ENCODE assay signal across 35 cellular contexts in genomic region chr20:61634376-61634775, GRCh38.
A peak's percentile ranks its signal among the peaks of the same experiment; 100 is the strongest.
DNase-seq lines count a peak whose midpoint lies in the region; ATAC-seq and TF ChIP-seq lines count a peak whose summit lies in the region.
"Had no signal": no experiment of that assay in that cellular context is flagged by ENCODE, and none has a peak within 500 bp of the region (broad histone marks: within the 10 kb centered on the region; RNA-seq: fewer than 3 reads in every experiment).

No MANE protein-coding gene starts in this region.

- H2BK20ac ChIP-seq in IMR-90 (ENCODE audit: low read depth, low read length): no peak overlapping the region

- 93% methylated on average over 2 of the region's 14 CpGs; no CpG with 5 or more reads in 1 of the 2 experiments for WGBS in IMR-90 (ENCODE audit: extremely low coverage in 2 of 2, insufficient read length in 1 of 2), 2 experiments
- no CpG with 5 or more reads among the region's 14 CpGs for WGBS in neuronal stem cell (ENCODE audit: extremely low coverage in 2 of 2, insufficient read length in 2 of 2, insufficient replicate concordance in 1 of 2), 2 donors

- in situ Hi-C loops in IMR-90 (cut with MboI; ENCODE audit: low sequenced_read_pairs): no loop called here

- H4K91ac ChIP-seq in IMR-90 (ENCODE audit: insufficient read depth, low read depth, low read length) (no peak overlapping the region), neuronal stem cell (ENCODE audit: low read depth, low read length, poor library complexity) (no peak overlapping the region)

- H3K79me1 ChIP-seq in IMR-90 (ENCODE audit: low read depth in 1 of 2, low read length in 2 of 2) (no peaks in the 10 kb centered on the region), neuronal stem cell (ENCODE audit: low read depth, low read length) (peaks cover 2% of the 10 kb centered on the region)

- POLR2A ChIA-PET in IMR-90 (lab: Charles Lee; ENCODE audit: unreplicated experiment): no interaction called here

- no peaks in the 10 kb centered on the region for H3K36me3 Mint-ChIP-seq in natural killer cell treated with Interleukin-12 subunit alpha and Interleukin-12 subunit beta and Interleukin-15 and Interleukin-18, amount 100 ng/mL, for 72 hours
- no peaks in the 10 kb centered on the region for H3K36me3 Mint-ChIP-seq in natural killer cell
- no peaks in the 10 kb centered on the region for H3K36me3 Mint-ChIP-seq in activated T-helper 1 cell treated with anti-CD3 and anti-CD28 coated beads, Interleukin-12 subunit alpha, Interleukin-12 subunit beta, Interleukin-2, Interleukin-4 antibody, amounts not matched to agents 30 ng/mL and 10 ng/mL and 1 ng/mL, durations not matched to agents 14 hours and 24 hours and 36 hours (ENCODE audit: low read depth)
- H3K36me3 Mint-ChIP-seq: CD14-positive monocyte; CD4-positive, alpha-beta memory T cell; CD4-positive, CD25-positive, alpha-beta regulatory T cell; CD8-positive, alpha-beta memory T cell; CD8-positive, alpha-beta T cell had no signal

- no peak overlapping the region for H2BK15ac ChIP-seq in IMR-90 (ENCODE audit: low read depth, low read length)
- H2BK15ac ChIP-seq in neuronal stem cell (ENCODE audit: low read length): no peak overlapping the region

- H3K9me3 ChIP-seq in IMR-90 (ENCODE audit: control insufficient read depth, insufficient read depth, low read length): no peaks in the 10 kb centered on the region
- no peaks in the 10 kb centered on the region for H3K9me3 ChIP-seq in neuronal stem cell (replicated peaks in 1 of 2; ENCODE audit: control insufficient read depth in 2 of 2, insufficient read depth in 1 of 2, low read depth in 1 of 2, low read length in 2 of 2)
- H3K9me3 ChIP-seq: A549; BE2C; BLaER1; BLaER1 treated with 17β-estradiol and CSF1 and Interleukin-3, amounts not matched to agents 10 nM and 100 nM; Caco-2 had no signal

- H2AK9ac ChIP-seq in IMR-90 (replicated peaks; ENCODE audit: low read depth, low read length, poor library complexity): no peak overlapping the region

- CTCF ChIA-PET in IMR-90 (lab: Yijun Ruan, JAX): no interaction called here

- no peaks in the 10 kb centered on the region for H3K27me3 Mint-ChIP-seq in natural killer cell treated with Interleukin-12 subunit alpha and Interleukin-12 subunit beta and Interleukin-15 and Interleukin-18, amount 100 ng/mL, for 72 hours
- no peaks in the 10 kb centered on the region for H3K27me3 Mint-ChIP-seq in natural killer cell (ENCODE audit: low read depth in 2 of 2)
- H3K27me3 Mint-ChIP-seq in activated T-helper 1 cell treated with anti-CD3 and anti-CD28 coated beads, Interleukin-12 subunit alpha, Interleukin-12 subunit beta, Interleukin-2, Interleukin-4 antibody, amounts not matched to agents 30 ng/mL and 10 ng/mL and 1 ng/mL, durations not matched to agents 14 hours and 24 hours and 36 hours (ENCODE audit: insufficient read depth): no peaks in the 10 kb centered on the region
- H3K27me3 Mint-ChIP-seq: B cell; CD4-positive, alpha-beta memory T cell; CD4-positive, alpha-beta T cell; CD4-positive, CD25-positive, alpha-beta regulatory T cell had no signal

- H3K9ac ChIP-seq in IMR-90 (ENCODE audit: low read depth, low read length) (no peak overlapping the region), neuronal stem cell (ENCODE audit: low read depth, low read length, poor library complexity) (peak overlapping the region; percentile 9)
- H3K9ac ChIP-seq: BLaER1; BLaER1 treated with 17β-estradiol and CSF1 and Interleukin-3, amounts not matched to agents 10 nM and 100 nM had no signal

- TF ChIP-seq POLR2A in IMR-90 (IDR thresholded peaks at IDR 0.05; ENCODE audit: low read depth, low read length): no peak

- peak in 1 of 2 donors; percentile 12 for ATAC-seq in natural killer cell treated with Interleukin-12 subunit alpha and Interleukin-12 subunit beta and Interleukin-15 and Interleukin-18, amount 100 ng/mL, for 72 hours
- ATAC-seq in natural killer cell (no peak), IMR-90 (ENCODE audit: low read depth) (no peak), HG03175 (IDR thresholded peaks at IDR 0.05; ENCODE audit: unreplicated experiment) (no peak)
- ATAC-seq: A549; CD8-positive, alpha-beta T cell had no signal

- TF ChIP-seq CTCF in natural killer cell (IDR thresholded peaks at IDR 0.05) (no peak), IMR-90 (conservative IDR thresholded peaks at IDR 0.05; ENCODE audit: low read depth, low read length) (no peak), foreskin fibroblast (IDR thresholded peaks at IDR 0.05; ENCODE audit: low read depth, low read length) (no peak)

- H4K20me1 ChIP-seq in IMR-90 (ENCODE audit: insufficient read depth, low read length): no peaks in the 10 kb centered on the region
- H4K20me1 ChIP-seq: BLaER1 had no signal

- TF ChIP-seq RAD21 in IMR-90 (IDR thresholded peaks at IDR 0.05; ENCODE audit: low read length): no peak

- peak overlapping the region; percentile 11 for H2BK12ac ChIP-seq in neuronal stem cell (ENCODE audit: low read length)

- no peak overlapping the region for H3K56ac ChIP-seq in IMR-90 (ENCODE audit: extremely low read depth, insufficient read depth, low read length)

- H3K4me3 ChIP-seq in IMR-90 (ENCODE audit: insufficient read depth, low read depth, low read length) (no peak overlapping the region), neuronal stem cell (ENCODE audit: low read length in 2 of 2) (no peak overlapping the region), foreskin fibroblast (ENCODE audit: low read depth in 1 of 2, low read length in 2 of 2) (no peak overlapping the region)
- H3K4me3 ChIP-seq: A549; BLaER1; BLaER1 treated with 17β-estradiol and CSF1 and Interleukin-3, amounts not matched to agents 10 nM and 100 nM had no signal

- H4K8ac ChIP-seq in IMR-90 (ENCODE audit: low read depth in 2 of 2, low read length in 2 of 2) (no peak overlapping the region), neuronal stem cell (ENCODE audit: low read depth, low read length) (no peak overlapping the region)

- H3K27ac Mint-ChIP-seq in natural killer cell treated with Interleukin-12 subunit alpha and Interleukin-12 subunit beta and Interleukin-15 and Interleukin-18, amount 100 ng/mL, for 72 hours: no peak overlapping the region
- no peak overlapping the region for H3K27ac Mint-ChIP-seq in natural killer cell
- peak overlapping the region; percentile 41 for H3K27ac Mint-ChIP-seq in activated T-helper 1 cell treated with anti-CD3 and anti-CD28 coated beads, Interleukin-12 subunit alpha, Interleukin-12 subunit beta, Interleukin-2, Interleukin-4 antibody, amounts not matched to agents 30 ng/mL and 10 ng/mL and 1 ng/mL, durations not matched to agents 14 hours and 24 hours and 36 hours
- H3K27ac Mint-ChIP-seq: B cell; CD14-positive monocyte; CD4-positive, alpha-beta memory T cell; CD4-positive, alpha-beta T cell; CD4-positive, CD25-positive, alpha-beta regulatory T cell; CD8-positive, alpha-beta memory T cell; CD8-positive, alpha-beta T cell had no signal

- H3K23ac ChIP-seq in IMR-90 (ENCODE audit: low read depth, low read length): no peak overlapping the region
- no peak overlapping the region for H3K23ac ChIP-seq in neuronal stem cell (ENCODE audit: low read depth, low read length, poor library complexity)

- H2AFZ ChIP-seq in IMR-90 (replicated peaks; ENCODE audit: low read length, poor library complexity) (peak overlapping the region; percentile 43), neuronal stem cell (ENCODE audit: low read length) (no peak overlapping the region)

- H2BK5ac ChIP-seq in IMR-90 (ENCODE audit: low read depth, low read length, poor library complexity, severe bottlenecking) (no peak overlapping the region), neuronal stem cell (ENCODE audit: low read length) (no peak overlapping the region)

- DNase-seq in natural killer cell treated with Interleukin-12 subunit alpha and Interleukin-12 subunit beta and Interleukin-15 and Interleukin-18, amount 100 ng/mL, for 72 hours (ENCODE audit: low spot score): peak; percentile 49
- DNase-seq in natural killer cell (no peak), IMR-90 (no peak), neuronal stem cell (ENCODE audit: low spot score) (no peak), foreskin fibroblast (no peak), germinal center (ENCODE audit: low spot score) (no peak)
- DNase-seq in activated T-helper 1 cell treated with anti-CD3 and anti-CD28 coated beads, Interleukin-12 subunit alpha, Interleukin-12 subunit beta, Interleukin-2, Interleukin-4 antibody, amounts not matched to agents 30 ng/mL and 10 ng/mL and 1 ng/mL, durations not matched to agents 14 hours and 24 hours and 36 hours (ENCODE audit: low spot score): no peak
- DNase-seq: 8988T; ACHN; AML-193; BE2C; C1 segment of cervical spinal cord; Caco-2; Calu3; CD4-positive, alpha-beta memory T cell; CD4-positive, alpha-beta T cell; CD4-positive, CD25-positive, alpha-beta regulatory T cell; CD8-positive, alpha-beta memory T cell; CD8-positive, alpha-beta T cell; COR-L47; DMS 273 treated with DMSO at 0.1 percent for 48 hours; DMS153; DMS53; DMS79; DMS79 treated with DMSO at 0.1 percent for 48 hours; DND-41; EL had no signal

- H4K5ac ChIP-seq in IMR-90 (ENCODE audit: low read depth, low read length): no peak overlapping the region

- BruUV-seq in IMR-90 (replicated peaks; lab: Mats Ljungman, UMichigan): no TSS peak

- no peak overlapping the region for H2BK120ac ChIP-seq in IMR-90 (ENCODE audit: low read depth, low read length)
- H2BK120ac ChIP-seq in neuronal stem cell (ENCODE audit: low read depth, low read length): no peak overlapping the region

- H3K9me3 Mint-ChIP-seq in natural killer cell treated with Interleukin-12 subunit alpha and Interleukin-12 subunit beta and Interleukin-15 and Interleukin-18, amount 100 ng/mL, for 72 hours: peaks cover 3% of the 10 kb centered on the region
- H3K9me3 Mint-ChIP-seq in natural killer cell: peaks cover 4 to 7% of the 10 kb centered on the region in 2 donors
- no peaks in the 10 kb centered on the region for H3K9me3 Mint-ChIP-seq in activated T-helper 1 cell treated with anti-CD3 and anti-CD28 coated beads, Interleukin-12 subunit alpha, Interleukin-12 subunit beta, Interleukin-2, Interleukin-4 antibody, amounts not matched to agents 30 ng/mL and 10 ng/mL and 1 ng/mL, durations not matched to agents 14 hours and 24 hours and 36 hours
- H3K9me3 Mint-ChIP-seq: CD4-positive, alpha-beta T cell; CD8-positive, alpha-beta T cell had no signal

- no peaks in the 10 kb centered on the region for H3K36me3 ChIP-seq in IMR-90 (ENCODE audit: control insufficient read depth, insufficient read depth, low read length)
- H3K36me3 ChIP-seq in neuronal stem cell (replicated peaks in 1 of 2; ENCODE audit: control insufficient read depth in 2 of 2, insufficient read depth in 2 of 2, low read length in 2 of 2): no peaks in the 10 kb centered on the region
- H3K36me3 ChIP-seq: BE2C; BLaER1; BLaER1 treated with 17β-estradiol and CSF1 and Interleukin-3, amounts not matched to agents 10 nM and 100 nM had no signal

- H3K27ac ChIP-seq in IMR-90 (ENCODE audit: insufficient read depth, low read length) (no peak overlapping the region), neuronal stem cell (replicated peaks; ENCODE audit: low read length) (no peak overlapping the region)
- H3K27ac ChIP-seq: 22Rv1; A549; BLaER1; BLaER1 treated with 17β-estradiol and CSF1 and Interleukin-3, amounts not matched to agents 10 nM and 100 nM; C4-2B had no signal

- H3K9me1 ChIP-seq in IMR-90 (ENCODE audit: insufficient read depth, low read length): no peaks in the 10 kb centered on the region

- H3K27me3 ChIP-seq in IMR-90 (ENCODE audit: control insufficient read depth, insufficient read depth, low read length) (no peaks in the 10 kb centered on the region; the same call in 1 of the 2 replicates), neuronal stem cell (ENCODE audit: control insufficient read depth in 3 of 3, insufficient read depth in 3 of 3, low read depth in 1 of 3, low read length in 3 of 3) (no peaks in the 10 kb centered on the region)
- H3K27me3 ChIP-seq: BLaER1; BLaER1 treated with 17β-estradiol and CSF1 and Interleukin-3, amounts not matched to agents 10 nM and 100 nM had no signal

- H3K4ac ChIP-seq in IMR-90 (ENCODE audit: low read depth, low read length) (no peak overlapping the region), neuronal stem cell (ENCODE audit: low read length) (peak overlapping the region; percentile 71)

- H3K4me1 ChIP-seq in IMR-90 (ENCODE audit: control insufficient read depth, insufficient read depth, low read length) (no peaks in the 10 kb centered on the region), neuronal stem cell (ENCODE audit: control insufficient read depth in 2 of 2, insufficient read depth in 1 of 2, low read depth in 1 of 2, low read length in 2 of 2) (peaks cover 12 to 14% of the 10 kb centered on the region in 2 donors)
- H3K4me1 ChIP-seq: A549, BE2C, Caco-2 had no signal

- H3K14ac ChIP-seq in IMR-90 (replicated peaks; ENCODE audit: low read depth, low read length): no peak overlapping the region
- H3K14ac ChIP-seq in neuronal stem cell (ENCODE audit: low read length): no peak overlapping the region

- no peaks in the 10 kb centered on the region for H3K4me1 Mint-ChIP-seq in natural killer cell treated with Interleukin-12 subunit alpha and Interleukin-12 subunit beta and Interleukin-15 and Interleukin-18, amount 100 ng/mL, for 72 hours (ENCODE audit: low read depth in 2 of 2)
- H3K4me1 Mint-ChIP-seq in natural killer cell: no peaks in the 10 kb centered on the region
- no peaks in the 10 kb centered on the region for H3K4me1 Mint-ChIP-seq in activated T-helper 1 cell treated with anti-CD3 and anti-CD28 coated beads, Interleukin-12 subunit alpha, Interleukin-12 subunit beta, Interleukin-2, Interleukin-4 antibody, amounts not matched to agents 30 ng/mL and 10 ng/mL and 1 ng/mL, durations not matched to agents 14 hours and 24 hours and 36 hours (ENCODE audit: low read depth)
- H3K4me1 Mint-ChIP-seq: B cell; CD14-positive monocyte; CD4-positive, alpha-beta memory T cell; CD4-positive, CD25-positive, alpha-beta regulatory T cell; CD8-positive, alpha-beta memory T cell had no signal

- H3K4me2 ChIP-seq in IMR-90 (ENCODE audit: low read depth, low read length) (no peak overlapping the region), neuronal stem cell (ENCODE audit: insufficient read depth, low read length, poor library complexity, severe bottlenecking) (no peak overlapping the region)
- H3K4me2 ChIP-seq: A549; BLaER1; BLaER1 treated with 17β-estradiol and CSF1 and Interleukin-3, amounts not matched to agents 10 nM and 100 nM had no signal

- H3K18ac ChIP-seq in IMR-90 (ENCODE audit: low read depth, low read length) (no peak overlapping the region), neuronal stem cell (ENCODE audit: low read length) (peak overlapping the region; percentile 76)

- H2AK5ac ChIP-seq in IMR-90 (ENCODE audit: low read depth, low read length) (no peak overlapping the region), neuronal stem cell (ENCODE audit: low read depth, low read length) (peak overlapping the region; percentile 41)

- H3K4me3 Mint-ChIP-seq in natural killer cell treated with Interleukin-12 subunit alpha and Interleukin-12 subunit beta and Interleukin-15 and Interleukin-18, amount 100 ng/mL, for 72 hours: no peak overlapping the region
- no peak overlapping the region for H3K4me3 Mint-ChIP-seq in natural killer cell
- H3K4me3 Mint-ChIP-seq in activated T-helper 1 cell treated with anti-CD3 and anti-CD28 coated beads, Interleukin-12 subunit alpha, Interleukin-12 subunit beta, Interleukin-2, Interleukin-4 antibody, amounts not matched to agents 30 ng/mL and 10 ng/mL and 1 ng/mL, durations not matched to agents 14 hours and 24 hours and 36 hours: no peak overlapping the region
- H3K4me3 Mint-ChIP-seq: B cell; CD14-positive monocyte; CD4-positive, alpha-beta memory T cell; CD4-positive, alpha-beta T cell; CD4-positive, CD25-positive, alpha-beta regulatory T cell; CD8-positive, alpha-beta memory T cell; CD8-positive, alpha-beta T cell had no signal

- dilution Hi-C loops in IMR-90 (cut with HindIII; ENCODE audit: low sequenced_read_pairs, unreplicated experiment): no loop called here

- intact Hi-C loops in natural killer cell (cut with micrococcal nuclease): no loop called here
- intact Hi-C loops in IMR-90 (cut with micrococcal nuclease): no loop called here
- intact Hi-C loops in activated T-helper 1 cell treated with anti-CD3 and anti-CD28 coated beads, Interleukin-12 subunit alpha, Interleukin-12 subunit beta, Interleukin-2, Interleukin-4 antibody, amounts not matched to agents 30 ng/mL and 10 ng/mL and 1 ng/mL, durations not matched to agents 14 hours and 24 hours and 36 hours (cut with micrococcal nuclease): no loop called here
